24 cellular contexts compared by ENCODE assay signal in genomic region chr6:123507582-123507981, GRCh38.
"Had no signal": no experiment of that assay in that cellular context is flagged by ENCODE, and none has a peak within 500 bp of the region (broad histone marks: within the 10 kb centered on the region; RNA-seq: fewer than 3 reads in every experiment).

No MANE protein-coding gene starts in this region.

- FAIRE-seq: endometrium, keratinocyte had no signal

- ATAC-seq: effector memory CD8-positive, alpha-beta T cell; esophagus mucosa; gastrocnemius medialis; left cardiac atrium; left lung; lower lobe of right lung; mucosa of descending colon had no signal

- DNase-seq: colonic mucosa; cortex of kidney; effector CD8-positive, alpha-beta T cell; effector memory CD8-positive, alpha-beta T cell; endodermal cell; erythroblast; esophagus squamous epithelium; foreskin fibroblast; foreskin melanocyte; gastrocnemius medialis; glutamatergic neuron; head of caudate nucleus; heart right ventricle; hippocampal formation; left cardiac atrium; left lung; lower lobe of right lung; mesenchymal stem cell; mucosa of descending colon; naive B cell had no signal

- H3K36me3 ChIP-seq: colonic mucosa, esophagus squamous epithelium, heart right ventricle, left lung, lower lobe of right lung had no signal

- H3K27ac ChIP-seq: colonic mucosa, epithelial cell of prostate, esophagus squamous epithelium, left lung, lower lobe of right lung had no signal

- H3K27me3 ChIP-seq: colonic mucosa, esophagus squamous epithelium, gastrocnemius medialis, heart right ventricle, left lung had no signal

- H3K4me1 ChIP-seq: colonic mucosa, esophagus squamous epithelium, gastrocnemius medialis, left lung, lower lobe of right lung had no signal

- H3K4me3 ChIP-seq: colonic mucosa, esophagus squamous epithelium, gastrocnemius medialis, heart right ventricle, left lung, lower lobe of right lung, mucosa of descending colon had no signal

- H3K9me3 ChIP-seq: colonic mucosa, esophagus squamous epithelium, gastrocnemius medialis, heart right ventricle, lower lobe of right lung, mucosa of descending colon had no signal
